ENCODE assay signal across 18 cellular contexts in the genomic region with DNA sequence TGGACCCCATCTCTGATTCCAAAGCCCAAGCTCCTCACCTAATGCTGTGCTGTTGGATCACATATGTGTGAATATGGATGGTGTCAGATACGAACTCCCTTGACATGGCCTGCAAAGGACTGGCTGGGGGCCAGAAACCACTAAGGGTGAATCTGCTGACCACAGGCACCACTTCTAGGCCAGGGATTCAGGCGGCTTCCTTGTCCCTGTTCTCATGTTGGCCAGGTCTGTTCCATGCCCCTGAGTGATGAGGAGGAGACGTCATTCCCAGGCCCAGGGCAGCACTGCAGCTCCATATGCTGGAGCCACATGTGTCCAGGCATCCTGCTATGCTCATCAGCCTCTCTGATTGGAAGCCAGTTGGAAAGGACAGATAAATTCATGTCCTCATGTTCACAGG.
"Had no signal": no experiment of that assay in that cellular context is flagged by ENCODE, and none has a peak within 500 bp of the region (broad histone marks: within the 10 kb centered on the region; RNA-seq: fewer than 3 reads in every experiment).

No MANE protein-coding gene starts in this region.

- H3K4me1 ChIP-seq: breast epithelium, parathyroid adenoma, upper lobe of left lung had no signal

- H3K27me3 ChIP-seq: breast epithelium, neutrophil, upper lobe of left lung had no signal

- ATAC-seq: activated CD4-positive, alpha-beta T cell treated with anti-CD3 and anti-CD28 coated beads for 36 hours; right cardiac atrium; stimulated activated naive CD8-positive, alpha-beta T cell treated with anti-CD3 and anti-CD28 coated beads, Interleukin-15, Interleukin-2, amounts not matched to agents 100 U/mL and 50 U/mL, for 24 hours had no signal

- H3K27ac Mint-ChIP-seq: activated B cell treated with CpG ODN at 0.5 μM for 24 hours; activated CD4-positive, alpha-beta T cell treated with anti-CD3 and anti-CD28 coated beads for 36 hours; activated naive CD8-positive, alpha-beta T cell treated with anti-CD3 and anti-CD28 coated beads for 36 hours; nephron had no signal

- H2AFZ ChIP-seq: parathyroid adenoma had no signal

- H3K36me3 ChIP-seq: breast epithelium, neutrophil, upper lobe of left lung had no signal

- H3K27me3 Mint-ChIP-seq: activated B cell treated with CpG ODN at 0.5 μM for 24 hours; activated naive CD8-positive, alpha-beta T cell treated with anti-CD3 and anti-CD28 coated beads for 36 hours had no signal

- H3K4me1 Mint-ChIP-seq: activated B cell treated with CpG ODN at 0.5 μM for 24 hours; activated CD4-positive, alpha-beta T cell treated with anti-CD3 and anti-CD28 coated beads for 36 hours; activated naive CD8-positive, alpha-beta T cell treated with anti-CD3 and anti-CD28 coated beads for 36 hours; nephron had no signal

- H3K4me3 Mint-ChIP-seq: activated B cell treated with CpG ODN at 0.5 μM for 24 hours; activated CD4-positive, alpha-beta T cell treated with anti-CD3 and anti-CD28 coated beads for 36 hours; activated naive CD8-positive, alpha-beta T cell treated with anti-CD3 and anti-CD28 coated beads for 36 hours; nephron had no signal

- H3K9ac ChIP-seq: parathyroid adenoma had no signal

- H3K9me3 ChIP-seq: neutrophil, upper lobe of left lung had no signal

- H3K27ac ChIP-seq: breast epithelium, neutrophil, parathyroid adenoma, upper lobe of left lung had no signal

- H3K79me2 ChIP-seq: parathyroid adenoma had no signal

- DNase-seq: activated B cell treated with CpG ODN at 0.5 μM for 24 hours; activated CD4-positive, alpha-beta T cell treated with anti-CD3 and anti-CD28 coated beads for 36 hours; activated CD4-positive, alpha-beta T cell treated with anti-CD3 and anti-CD28 coated beads, Interleukin-2, amount 50 U/mL, for 4 hours; activated naive CD4-positive, alpha-beta T cell treated with Interleukin-2 at 50 U/mL for 16 hours; activated naive CD8-positive, alpha-beta T cell treated with anti-CD3 and anti-CD28 coated beads for 36 hours; activated T-cell treated with anti-CD3 and anti-CD28 coated beads, Interleukin-2, amount 50 U/mL, for 48 hours; amniotic stem cell; hippocampal formation; right cardiac atrium; stimulated activated CD4-positive, alpha-beta T cell treated with anti-CD3 and anti-CD28 coated beads, Interleukin-12 subunit alpha, Interleukin-12 subunit beta, amount 100 ng/mL, for 4 hours; stimulated activated CD4-positive, alpha-beta T cell treated with anti-CD3 and anti-CD28 coated beads, Interleukin-4, amount 100 ng/mL, for 4 hours; stimulated activated naive CD8-positive, alpha-beta T cell treated with anti-CD3 and anti-CD28 coated beads, Interleukin-15, Interleukin-2, amounts not matched to agents 100 U/mL and 50 U/mL, for 24 hours; T1000; upper lobe of left lung had no signal

- H3K36me3 Mint-ChIP-seq: activated naive CD8-positive, alpha-beta T cell treated with anti-CD3 and anti-CD28 coated beads for 36 hours had no signal

- H3K9me3 Mint-ChIP-seq: activated B cell treated with CpG ODN at 0.5 μM for 24 hours; activated naive CD8-positive, alpha-beta T cell treated with anti-CD3 and anti-CD28 coated beads for 36 hours had no signal

- H3K4me3 ChIP-seq: breast epithelium, upper lobe of left lung had no signal
